12 cellular contexts compared by ENCODE assay signal in genomic region chr3:195031574-195032003, GRCh38.
DNase-seq lines count a peak whose midpoint lies in the region; ATAC-seq and TF ChIP-seq lines count a peak whose summit lies in the region.
"Had no signal": no experiment of that assay in that cellular context is flagged by ENCODE, and none has a peak within 500 bp of the region (broad histone marks: within the 10 kb centered on the region; RNA-seq: fewer than 3 reads in every experiment).

No MANE protein-coding gene starts in this region.

- POLR2A ChIA-PET in RWPE1 (lab: Yijun Ruan, JAX; ENCODE audit: low non-redundant PET): interaction anchor here (0.6 kb wide), 1 partner anchor 29 kb away, joined by 4 read pairs; no protein-coding TSS in a partner anchor

- DNase-seq in HT-29 (ENCODE audit: low spot score) (peak; percentile 32), RWPE1 (ENCODE audit: low spot score) (no peak), islet precursor cell (peak; percentile 64), pulmonary artery endothelial cell (ENCODE audit: low read depth, low spot score) (peak; percentile 71), NCI-H446 treated with DMSO at 0.1 percent for 48 hours (lab: John Stamatoyannopoulos, UW) (no peak), NCI-H1092 (lab: John Stamatoyannopoulos, UW) (no peak)
- DNase-seq in stimulated activated naive CD4-positive, alpha-beta T cell treated with Interleukin-2 at 50 U/mL for 16 hours (lab: John Stamatoyannopoulos, UW): no peak
- DNase-seq: cortex of kidney; MV-4-11; stimulated activated naive CD8-positive, alpha-beta T cell treated with anti-CD3 and anti-CD28 coated beads, Interleukin-15, Interleukin-2, amounts not matched to agents 100 U/mL and 50 U/mL, for 24 hours; WERI-Rb-1 had no signal

- ATAC-seq in HG02763 (IDR thresholded peaks at IDR 0.05; ENCODE audit: unreplicated experiment): no peak
- ATAC-seq: stimulated activated naive CD8-positive, alpha-beta T cell treated with anti-CD3 and anti-CD28 coated beads, Interleukin-15, Interleukin-2, amounts not matched to agents 100 U/mL and 50 U/mL, for 24 hours had no signal

- TF ChIP-seq CTCF in RWPE1 (conservative IDR thresholded peaks at IDR 0.05; ENCODE audit: low read depth): no peak

- H3K27ac ChIP-seq in RWPE1: peak overlapping the region; percentile 94
- H3K27ac ChIP-seq: WERI-Rb-1 had no signal

- CTCF ChIA-PET in RWPE1 (lab: Yijun Ruan, JAX): interaction anchor here (0.5 to 2.3 kb wide), 3 partner anchors 68 to 627 kb away, joined by 3 to 9 read pairs (median 3); no protein-coding TSS in a partner anchor

Comparison
In these comparisons a context has a peak if more than half of its experiments do, and no peak if none do; other contexts are left out.
1. DNase-seq: peak in HT-29 (single experiment), islet precursor cell (single experiment) and pulmonary artery endothelial cell (single experiment); none in RWPE1 (single experiment), NCI-H446 treated with DMSO at 0.1 percent for 48 hours (single experiment), NCI-H1092 (single experiment) and stimulated activated naive CD4-positive, alpha-beta T cell treated with Interleukin-2 at 50 U/mL for 16 hours (single experiment).